Comparison of ENCODE assay signal across 1 cellular context in genomic region chr15:97960364-97961066, GRCh38.
TF ChIP-seq lines count a peak whose summit lies in the region.

Gene ARRDC4 (plus strand): TSS chr15:97960703. CDS start chr15:97960862, 159 bp downstream.

TF ChIP-seq in HepG2, 621 proteins besides CTCF, POLR2A, EP300 and RAD21 (continued from another document):
- TF ChIP-seq JUN (CRISPR knock-in tag; IDR thresholded peaks at IDR 0.05) (0 out of 2 replicates have a peak, but pooled peaks have one; percentile 61), RNF2 (conservative IDR thresholded peaks at IDR 0.05; ENCODE audit: low read depth) (peak; percentile 83; the same call in 1 of the 2 replicates), U2AF2 (IDR thresholded peaks at IDR 0.05; ENCODE audit: low read depth, low read length) (no peak), HNRNPH1 (optimal IDR thresholded peaks at IDR 0.05; ENCODE audit: low read depth, low read length) (no peak), PHF21A (CRISPR knock-in tag; IDR thresholded peaks at IDR 0.05) (peak; percentile 98), ZNF430 (CRISPR knock-in tag; IDR thresholded peaks at IDR 0.05) (no peak), NR1H2 (CRISPR knock-in tag; IDR thresholded peaks at IDR 0.05; ENCODE audit: borderline replicate concordance, low read depth) (no peak), ELF3 (CRISPR knock-in tag; IDR thresholded peaks at IDR 0.05) (peak; percentile 44), REPIN1 (CRISPR knock-in tag; IDR thresholded peaks at IDR 0.05; ENCODE audit: borderline replicate concordance, low read depth) (peak; percentile 50; the same call in 1 of the 2 replicates)
